23 cellular contexts compared by ENCODE assay signal in genomic region chr19:44883962-44884361, GRCh38. TPM values are rescaled to one million over a fixed set of nuclear protein-coding genes. Genes with fewer than 3 reads are reported as not detected.
A peak's percentile ranks its signal among the peaks of the same experiment; 100 is the strongest.
DNase-seq lines count a peak whose midpoint lies in the region; ATAC-seq, FAIRE-seq and TF ChIP-seq lines count a peak whose summit lies in the region.
"Had no signal": no experiment of that assay in that cellular context is flagged by ENCODE, and none has a peak within 500 bp of the region (broad histone marks: within the 10 kb centered on the region; RNA-seq: fewer than 3 reads in every experiment).

No MANE protein-coding gene starts in this region.

- H3K36me3 ChIP-seq in HepG2 (replicated peaks in 1 of 2; ENCODE audit: control insufficient read depth in 1 of 2, insufficient read depth in 2 of 2, low read length in 2 of 2) = peaks cover 5 to 22% of the 10 kb centered on the region in 2 experiments; a peak in 4 of 5 replicates
- H3K36me3 ChIP-seq in right lobe of liver = peaks cover 0 to 30% (median 4%) of the 10 kb centered on the region in 4 donors
- peaks cover 50% of the 10 kb centered on the region for H3K36me3 ChIP-seq in brain microvascular endothelial cell (replicated peaks)

- H4K20me1 ChIP-seq in HepG2 (ENCODE audit: insufficient read depth, low read length) = no peaks in the 10 kb centered on the region

- no peak for FAIRE-seq in HepG2 (lab: Jason Lieb, UNC)
- FAIRE-seq: G401.6 had no signal

- no peaks in the 10 kb centered on the region for H3K79me2 ChIP-seq in HepG2 (ENCODE audit: insufficient read depth, low read length)

- intact Hi-C loops in HepG2 (cut with micrococcal nuclease; ENCODE audit: unreplicated experiment) (no loop called here), right lobe of liver (cut with DNase I) (loop anchor here in 1 of 2 donors (10.0 kb wide), 1 partner anchor 181 kb away; no protein-coding TSS in a partner anchor)

- DNase-seq in HepG2 (ENCODE audit: low spot score) = no peak
- no peak for DNase-seq in right lobe of liver
- DNase-seq in brain microvascular endothelial cell = no peak
- no peak for DNase-seq in mesothelial cell of epicardium (ENCODE audit: low spot score in 2 of 2, unreplicated experiment in 2 of 2)
- no peak for DNase-seq in omental fat pad (ENCODE audit: low spot score)
- no peak for DNase-seq in NCI-H524 treated with DMSO at 0.1 percent for 48 hours (lab: John Stamatoyannopoulos, UW)
- no peak for DNase-seq in NCI-H187 (lab: John Stamatoyannopoulos, UW)
- no peak for DNase-seq in NOMO-1 treated with DMSO at 0.1 percent for 48 hours (lab: John Stamatoyannopoulos, UW; ENCODE audit: unreplicated experiment)
- DNase-seq: 8988T; CD4-positive, alpha-beta memory T cell; DMS79; H7; NCI-H1048; NCI-H1436; NCI-H2081; NCI-H510A; NCI-H774; SHP77 had no signal

- CTCF ChIA-PET in HepG2 (lab: Yijun Ruan, JAX; ENCODE audit: low intra/inter-chr PET ratio, low total read pairs) = no interaction called here

- ATAC-seq in HepG2 (peak; percentile 22; the same call in 1 of the 3 replicates), right lobe of liver (no peak), omental fat pad (ENCODE audit: low FRiP score) (no peak)

- H3K27me3 ChIP-seq in HepG2 (ENCODE audit: control insufficient read depth in 1 of 2, insufficient read depth in 2 of 2, low read length in 2 of 2) = no peaks in the 10 kb centered on the region
- H3K27me3 ChIP-seq in right lobe of liver = no peaks in the 10 kb centered on the region
- H3K27me3 ChIP-seq in brain microvascular endothelial cell (replicated peaks) = no peaks in the 10 kb centered on the region

- no peak overlapping the region for H3K4me2 ChIP-seq in HepG2 (ENCODE audit: low read depth, low read length)
- H3K4me2 ChIP-seq: KMS-11 had no signal

- no peak for TF ChIP-seq RAD21 in HepG2 (CRISPR knock-in tag; IDR thresholded peaks at IDR 0.05)

- TF ChIP-seq POLR2A in HepG2 (IDR thresholded peaks at IDR 0.05; ENCODE audit: insufficient read depth in 1 of 2, low read depth in 2 of 2, low read length in 2 of 2) = no peak
- TF ChIP-seq POLR2A in right lobe of liver (IDR thresholded peaks at IDR 0.05) = no peak

- 100% methylated on average over 4 of the region's 4 CpGs for WGBS in HepG2 (ENCODE audit: low lambda C conversion rate)
- 96% methylated on average over 4 of the region's 4 CpGs for WGBS in right lobe of liver (ENCODE audit: insufficient coverage, low coverage, low lambda C conversion rate, missing lambda C conversion rate)

- H3K27ac Mint-ChIP-seq in mesothelial cell of epicardium = peak overlapping the region; percentile 90

- H3K9me3 ChIP-seq in HepG2 (ENCODE audit: low read length) (no peaks in the 10 kb centered on the region), right lobe of liver (no peaks in the 10 kb centered on the region)

- in situ Hi-C loops in HepG2 (cut with HindIII; ENCODE audit: extremely low pct_ligation_motif_present, low pct_unique_long_range_greater_than_20kb) (no loop called here), brain microvascular endothelial cell (cut with HindIII; ENCODE audit: low pct_ligation_motif_present, low sequenced_read_pairs) (no loop called here)

- peaks cover 35% of the 10 kb centered on the region for H3K36me3 Mint-ChIP-seq in mesothelial cell of epicardium
- H3K36me3 Mint-ChIP-seq: CD4-positive, alpha-beta memory T cell had no signal

- POLR2A ChIA-PET in HepG2 (lab: Yijun Ruan, JAX) = interaction anchor here (0.7 to 1.7 kb wide), 5 partner anchors 10 to 38 kb away, joined by 3 to 6 read pairs (median 3); partner anchors contain the start of genes APOE and NECTIN2

- H3K27ac ChIP-seq in HepG2 (ENCODE audit: extremely low read length, insufficient read depth, low read length) (peak overlapping the region; percentile 18), right lobe of liver (no peak overlapping the region), brain microvascular endothelial cell (peak overlapping the region; percentile 20)
- H3K27ac ChIP-seq: KMS-11 had no signal

- H3K4me1 Mint-ChIP-seq in mesothelial cell of epicardium = peaks cover 15% of the 10 kb centered on the region

- H3K9me3 Mint-ChIP-seq in mesothelial cell of epicardium = no peaks in the 10 kb centered on the region
- H3K9me3 Mint-ChIP-seq: CD4-positive, alpha-beta memory T cell had no signal

- H3K4me1 ChIP-seq in HepG2 (ENCODE audit: insufficient read depth, low read length) (peaks cover 22% of the 10 kb centered on the region), right lobe of liver (no peaks in the 10 kb centered on the region)

- no peak overlapping the region for H3K4me3 ChIP-seq in HepG2 (replicated peaks in 1 of 3; ENCODE audit: insufficient read depth in 1 of 3, low read depth in 2 of 3, low read length in 3 of 3)
- H3K4me3 ChIP-seq in right lobe of liver = no peak overlapping the region
- no peak overlapping the region for H3K4me3 ChIP-seq in brain microvascular endothelial cell (ENCODE audit: low read depth, low read length)

- TF ChIP-seq EP300 in HepG2 (IDR thresholded peaks at IDR 0.05; ENCODE audit: low read depth in 2 of 2, low read length in 2 of 2) (no peak), HepG2 (CRISPR knock-in tag; IDR thresholded peaks at IDR 0.05; ENCODE audit: borderline replicate concordance) (no peak)

- no peak overlapping the region for H2AFZ ChIP-seq in HepG2 (ENCODE audit: low read length)

- H3K4me3 Mint-ChIP-seq in mesothelial cell of epicardium = no peak overlapping the region

- TF ChIP-seq CTCF in HepG2 (CRISPR knock-in tag; IDR thresholded peaks at IDR 0.05) = no peak
- TF ChIP-seq CTCF in right lobe of liver (IDR thresholded peaks at IDR 0.05) = no peak
- TF ChIP-seq CTCF in brain microvascular endothelial cell (IDR thresholded peaks at IDR 0.05; ENCODE audit: low read depth, low read length, missing control alignments) = no peak
- no peak for TF ChIP-seq CTCF in mesothelial cell of epicardium (IDR thresholded peaks at IDR 0.05; ENCODE audit: unreplicated experiment)
- TF ChIP-seq CTCF in omental fat pad (IDR thresholded peaks at IDR 0.05) = no peak

- no peak overlapping the region for H3K9ac ChIP-seq in HepG2 (ENCODE audit: insufficient read depth, low read depth, low read length)
- H3K9ac ChIP-seq: KMS-11 had no signal

- BruUV-seq in HepG2 (replicated peaks; lab: Mats Ljungman, UMichigan) = no TSS peak

- no peaks in the 10 kb centered on the region for H3K27me3 Mint-ChIP-seq in mesothelial cell of epicardium (ENCODE audit: low read depth)

RNA-seq across cellular contexts. Expression of gene TOMM40, which starts 7.1 kb away (rescaled TPM):
- 84.5 and 110 TPM in 2 replicates for total RNA-seq in HepG2 (2016; rRNA removed; fragmentation: Illumina TruSeq; extraction: Trizol)
- 53.8 and 61.2 TPM in 2 replicates for total RNA-seq in HepG2 (2016; cell fraction: cytosol; rRNA removed; fragmentation: Illumina TruSeq; extraction: Trizol; ENCODE audit: low read depth)
- 80.8 and 107 TPM in 2 replicates for total RNA-seq in HepG2 (2016; cell fraction: insoluble cytoplasmic fraction; rRNA removed; fragmentation: Illumina TruSeq; extraction: Trizol)
- total RNA-seq in HepG2 (2016; cell fraction: membrane; rRNA removed; fragmentation: Illumina TruSeq; extraction: Trizol) = 83.6 and 90.9 TPM in 2 replicates
- 53.3 and 59.8 TPM in 2 replicates for total RNA-seq in HepG2 (2016; cell fraction: nucleus; rRNA removed; fragmentation: Illumina TruSeq; extraction: Trizol)
- 72.0 and 80.8 TPM in 2 replicates for polyA plus RNA-seq in HepG2 (2011; rRNA removed)
- polyA plus RNA-seq in HepG2 (2011; cell fraction: cytosol; rRNA removed) = 70.1 and 101 TPM in 2 replicates
- polyA plus RNA-seq in HepG2 (2011; cell fraction: nucleus; rRNA removed) = 86.1 and 90.7 TPM in 2 replicates
- polyA plus RNA-seq in HepG2 (2012) = 50.6 and 56.9 TPM in 2 replicates
- 78.5 and 80.1 TPM in 2 replicates for polyA plus RNA-seq in HepG2 (2016; cell fraction: cytosol; fragmentation: Illumina TruSeq; extraction: Trizol; ENCODE audit: low read depth)
- polyA plus RNA-seq in HepG2 (2016; cell fraction: insoluble cytoplasmic fraction; fragmentation: Illumina TruSeq; extraction: Trizol; ENCODE audit: low read depth) = 123 and 139 TPM in 2 replicates
- 85.7 and 87.8 TPM in 2 replicates for polyA plus RNA-seq in HepG2 (2016; cell fraction: membrane; fragmentation: Illumina TruSeq; extraction: Trizol; ENCODE audit: low read depth)
- polyA plus RNA-seq in HepG2 (2016; cell fraction: nucleus; fragmentation: Illumina TruSeq; extraction: Trizol; ENCODE audit: insufficient read depth, low read depth) = 130 and 133 TPM in 2 replicates
- 89.9 and 116 TPM in 2 replicates for polyA minus RNA-seq in HepG2 (2011; rRNA and poly(A)+ RNA removed; ENCODE audit: low replicate concordance)
- 25.4 and 31.5 TPM in 2 replicates for polyA minus RNA-seq in HepG2 (2011; cell fraction: cytosol; rRNA and poly(A)+ RNA removed)
- polyA minus RNA-seq in HepG2 (2011; cell fraction: nucleus; rRNA and poly(A)+ RNA removed) = 14.4 and 14.8 TPM in 2 replicates
- total RNA-seq in right lobe of liver = 10 to 100 TPM; 24.9 to 82.6 (median 26.7) TPM
- total RNA-seq in mesothelial cell of epicardium = 47.7 to 49.8 TPM (median 47.8 TPM) in 3 replicates
- total RNA-seq in omental fat pad = 100 to 1,000 TPM in 1 of 4 donors, 10 to 100 TPM in 3; 37.2 to 121 (median 44.2) TPM

RNA-seq across cellular contexts. Expression of gene APOE, which starts 21.6 kb away (rescaled TPM):
- total RNA-seq in HepG2 (2016; rRNA removed; fragmentation: Illumina TruSeq; extraction: Trizol) (458 and 1,328 TPM in 2 replicates), right lobe of liver (1,000 to 10,000 TPM; 3,480 to 8,780 (median 4,667) TPM), mesothelial cell of epicardium (285 to 290 TPM (median 289 TPM) in 3 replicates), omental fat pad (100 to 1,000 TPM; 248 to 920 (median 429) TPM)
- total RNA-seq in HepG2 (2016; cell fraction: cytosol; rRNA removed; fragmentation: Illumina TruSeq; extraction: Trizol; ENCODE audit: low read depth) = 159 and 166 TPM in 2 replicates
- total RNA-seq in HepG2 (2016; cell fraction: insoluble cytoplasmic fraction; rRNA removed; fragmentation: Illumina TruSeq; extraction: Trizol) = 502 and 1,332 TPM in 2 replicates
- total RNA-seq in HepG2 (2016; cell fraction: membrane; rRNA removed; fragmentation: Illumina TruSeq; extraction: Trizol) = 224 and 230 TPM in 2 replicates
- 800 and 999 TPM in 2 replicates for total RNA-seq in HepG2 (2016; cell fraction: nucleus; rRNA removed; fragmentation: Illumina TruSeq; extraction: Trizol)
- polyA plus RNA-seq in HepG2 (2011; rRNA removed) = 1,470 and 1,944 TPM in 2 replicates
- polyA plus RNA-seq in HepG2 (2011; cell fraction: cytosol; rRNA removed) = 2,997 and 3,700 TPM in 2 replicates
- polyA plus RNA-seq in HepG2 (2011; cell fraction: nucleus; rRNA removed) = 1,674 and 2,058 TPM in 2 replicates
- 709 and 938 TPM in 2 replicates for polyA plus RNA-seq in HepG2 (2012)
- polyA plus RNA-seq in HepG2 (2016; cell fraction: cytosol; fragmentation: Illumina TruSeq; extraction: Trizol; ENCODE audit: low read depth) = 177 and 191 TPM in 2 replicates
- 450 and 491 TPM in 2 replicates for polyA plus RNA-seq in HepG2 (2016; cell fraction: insoluble cytoplasmic fraction; fragmentation: Illumina TruSeq; extraction: Trizol; ENCODE audit: low read depth)
- 185 and 190 TPM in 2 replicates for polyA plus RNA-seq in HepG2 (2016; cell fraction: membrane; fragmentation: Illumina TruSeq; extraction: Trizol; ENCODE audit: low read depth)
- polyA plus RNA-seq in HepG2 (2016; cell fraction: nucleus; fragmentation: Illumina TruSeq; extraction: Trizol; ENCODE audit: insufficient read depth, low read depth) = 1,533 and 1,741 TPM in 2 replicates
- 0.40 and 224 TPM in 2 replicates for polyA minus RNA-seq in HepG2 (2011; rRNA and poly(A)+ RNA removed; ENCODE audit: low replicate concordance)
- polyA minus RNA-seq in HepG2 (2011; cell fraction: cytosol; rRNA and poly(A)+ RNA removed) = 272 and 395 TPM in 2 replicates
- 73.5 and 101 TPM in 2 replicates for polyA minus RNA-seq in HepG2 (2011; cell fraction: nucleus; rRNA and poly(A)+ RNA removed)
- polyA plus RNA-seq: CD4-positive, alpha-beta memory T cell had no signal

RNA-seq across cellular contexts. Expression of gene APOC1, which starts 30.4 kb away (rescaled TPM):
- total RNA-seq in HepG2 (2016; rRNA removed; fragmentation: Illumina TruSeq; extraction: Trizol) (417 and 600 TPM in 2 replicates), right lobe of liver (1,000 to 10,000 TPM; 4,903 to 7,393 (median 5,741) TPM), mesothelial cell of epicardium (18.6 to 20.0 TPM (median 18.6 TPM) in 3 replicates), omental fat pad (100 to 1,000 TPM in 1 of 4 donors, 10 to 100 TPM in 3; 12.3 to 121 (median 21.8) TPM)
- 534 and 640 TPM in 2 replicates for total RNA-seq in HepG2 (2016; cell fraction: cytosol; rRNA removed; fragmentation: Illumina TruSeq; extraction: Trizol; ENCODE audit: low read depth)
- total RNA-seq in HepG2 (2016; cell fraction: insoluble cytoplasmic fraction; rRNA removed; fragmentation: Illumina TruSeq; extraction: Trizol) = 415 and 575 TPM in 2 replicates
- 550 and 704 TPM in 2 replicates for total RNA-seq in HepG2 (2016; cell fraction: membrane; rRNA removed; fragmentation: Illumina TruSeq; extraction: Trizol)
- total RNA-seq in HepG2 (2016; cell fraction: nucleus; rRNA removed; fragmentation: Illumina TruSeq; extraction: Trizol) = 303 and 371 TPM in 2 replicates
- 1,235 and 1,480 TPM in 2 replicates for polyA plus RNA-seq in HepG2 (2011; rRNA removed)
- 789 and 856 TPM in 2 replicates for polyA plus RNA-seq in HepG2 (2011; cell fraction: cytosol; rRNA removed)
- 221 and 239 TPM in 2 replicates for polyA plus RNA-seq in HepG2 (2011; cell fraction: nucleus; rRNA removed)
- polyA plus RNA-seq in HepG2 (2012) = 609 and 1,000 TPM in 2 replicates
- polyA plus RNA-seq in HepG2 (2016; cell fraction: cytosol; fragmentation: Illumina TruSeq; extraction: Trizol; ENCODE audit: low read depth) = 629 and 790 TPM in 2 replicates
- polyA plus RNA-seq in HepG2 (2016; cell fraction: insoluble cytoplasmic fraction; fragmentation: Illumina TruSeq; extraction: Trizol; ENCODE audit: low read depth) = 381 and 408 TPM in 2 replicates
- polyA plus RNA-seq in HepG2 (2016; cell fraction: membrane; fragmentation: Illumina TruSeq; extraction: Trizol; ENCODE audit: low read depth) = 501 and 616 TPM in 2 replicates
- 540 and 648 TPM in 2 replicates for polyA plus RNA-seq in HepG2 (2016; cell fraction: nucleus; fragmentation: Illumina TruSeq; extraction: Trizol; ENCODE audit: insufficient read depth, low read depth)
- 364 TPM in 1 of 2 replicates, not detected in the other for polyA minus RNA-seq in HepG2 (2011; rRNA and poly(A)+ RNA removed; ENCODE audit: low replicate concordance)
- 191 and 220 TPM in 2 replicates for polyA minus RNA-seq in HepG2 (2011; cell fraction: cytosol; rRNA and poly(A)+ RNA removed)
- polyA minus RNA-seq in HepG2 (2011; cell fraction: nucleus; rRNA and poly(A)+ RNA removed) = 50.5 and 79.1 TPM in 2 replicates
- polyA plus RNA-seq: CD4-positive, alpha-beta memory T cell had no signal

RNA-seq across cellular contexts. Expression of gene NECTIN2, which starts 37.9 kb away (rescaled TPM):
- total RNA-seq in HepG2 (2016; rRNA removed; fragmentation: Illumina TruSeq; extraction: Trizol) = 32.7 and 75.4 TPM in 2 replicates
- total RNA-seq in HepG2 (2016; cell fraction: cytosol; rRNA removed; fragmentation: Illumina TruSeq; extraction: Trizol; ENCODE audit: low read depth) = 14.1 and 16.2 TPM in 2 replicates
- total RNA-seq in HepG2 (2016; cell fraction: insoluble cytoplasmic fraction; rRNA removed; fragmentation: Illumina TruSeq; extraction: Trizol) = 26.6 and 79.7 TPM in 2 replicates
- 27.2 and 31.1 TPM in 2 replicates for total RNA-seq in HepG2 (2016; cell fraction: membrane; rRNA removed; fragmentation: Illumina TruSeq; extraction: Trizol)
- 65.4 and 75.4 TPM in 2 replicates for total RNA-seq in HepG2 (2016; cell fraction: nucleus; rRNA removed; fragmentation: Illumina TruSeq; extraction: Trizol)
- 114 and 164 TPM in 2 replicates for polyA plus RNA-seq in HepG2 (2011; rRNA removed)
- 99.1 and 107 TPM in 2 replicates for polyA plus RNA-seq in HepG2 (2011; cell fraction: cytosol; rRNA removed)
- 78.9 and 91.7 TPM in 2 replicates for polyA plus RNA-seq in HepG2 (2011; cell fraction: nucleus; rRNA removed)
- 75.5 and 159 TPM in 2 replicates for polyA plus RNA-seq in HepG2 (2012)
- polyA plus RNA-seq in HepG2 (2016; cell fraction: cytosol; fragmentation: Illumina TruSeq; extraction: Trizol; ENCODE audit: low read depth) = 13.2 and 14.3 TPM in 2 replicates
- 33.0 and 42.6 TPM in 2 replicates for polyA plus RNA-seq in HepG2 (2016; cell fraction: insoluble cytoplasmic fraction; fragmentation: Illumina TruSeq; extraction: Trizol; ENCODE audit: low read depth)
- polyA plus RNA-seq in HepG2 (2016; cell fraction: membrane; fragmentation: Illumina TruSeq; extraction: Trizol; ENCODE audit: low read depth) = 24.0 and 26.9 TPM in 2 replicates
- 142 TPM in 2 replicates for polyA plus RNA-seq in HepG2 (2016; cell fraction: nucleus; fragmentation: Illumina TruSeq; extraction: Trizol; ENCODE audit: insufficient read depth, low read depth)
- polyA minus RNA-seq in HepG2 (2011; rRNA and poly(A)+ RNA removed; ENCODE audit: low replicate concordance) = 35.2 and 152 TPM in 2 replicates
- polyA minus RNA-seq in HepG2 (2011; cell fraction: cytosol; rRNA and poly(A)+ RNA removed) = 59.6 and 69.2 TPM in 2 replicates
- polyA minus RNA-seq in HepG2 (2011; cell fraction: nucleus; rRNA and poly(A)+ RNA removed) = 28.7 and 29.8 TPM in 2 replicates
- 100 to 1,000 TPM in 1 of 6 experiments, 10 to 100 TPM in 5; 63.5 to 127 (median 87.4) TPM for total RNA-seq in right lobe of liver
- total RNA-seq in mesothelial cell of epicardium = 291 to 300 TPM (median 299 TPM) in 3 replicates
- 100 to 1,000 TPM in 2 of 4 donors, 10 to 100 TPM in 2; 58.6 to 129 (median 90.2) TPM for total RNA-seq in omental fat pad

RNA-seq across cellular contexts. Expression of gene APOC4, which starts 58.1 kb away (rescaled TPM):
- total RNA-seq in HepG2 (2016; rRNA removed; fragmentation: Illumina TruSeq; extraction: Trizol) = 0.46 TPM in 1 of 2 replicates, not detected in the other
- 0.79 TPM in 1 of 2 replicates, not detected in the other for total RNA-seq in HepG2 (2016; cell fraction: cytosol; rRNA removed; fragmentation: Illumina TruSeq; extraction: Trizol; ENCODE audit: low read depth)
- total RNA-seq in HepG2 (2016; cell fraction: insoluble cytoplasmic fraction; rRNA removed; fragmentation: Illumina TruSeq; extraction: Trizol) = 1.1 TPM in 1 of 2 replicates, not detected in the other
- 0.49 and 0.72 TPM in 2 replicates for total RNA-seq in HepG2 (2016; cell fraction: membrane; rRNA removed; fragmentation: Illumina TruSeq; extraction: Trizol)
- total RNA-seq in HepG2 (2016; cell fraction: nucleus; rRNA removed; fragmentation: Illumina TruSeq; extraction: Trizol) = not detected in 2 replicates
- not detected in 2 replicates for polyA plus RNA-seq in HepG2 (2011; rRNA removed)
- polyA plus RNA-seq in HepG2 (2011; cell fraction: cytosol; rRNA removed) = not detected in 2 replicates
- polyA plus RNA-seq in HepG2 (2011; cell fraction: nucleus; rRNA removed) = not detected in 2 replicates
- not detected in 2 replicates for polyA plus RNA-seq in HepG2 (2012)
- polyA plus RNA-seq in HepG2 (2016; cell fraction: cytosol; fragmentation: Illumina TruSeq; extraction: Trizol; ENCODE audit: low read depth) = 0.45 and 0.79 TPM in 2 replicates
- not detected in 2 replicates for polyA plus RNA-seq in HepG2 (2016; cell fraction: insoluble cytoplasmic fraction; fragmentation: Illumina TruSeq; extraction: Trizol; ENCODE audit: low read depth)
- polyA plus RNA-seq in HepG2 (2016; cell fraction: membrane; fragmentation: Illumina TruSeq; extraction: Trizol; ENCODE audit: low read depth) = 0.41 TPM in 1 of 2 replicates, not detected in the other
- not detected in 2 replicates for polyA plus RNA-seq in HepG2 (2016; cell fraction: nucleus; fragmentation: Illumina TruSeq; extraction: Trizol; ENCODE audit: insufficient read depth, low read depth)
- not detected in 2 replicates for polyA minus RNA-seq in HepG2 (2011; rRNA and poly(A)+ RNA removed; ENCODE audit: low replicate concordance)
- polyA minus RNA-seq in HepG2 (2011; cell fraction: cytosol; rRNA and poly(A)+ RNA removed) = not detected in 2 replicates
- polyA minus RNA-seq in HepG2 (2011; cell fraction: nucleus; rRNA and poly(A)+ RNA removed) = not detected in 2 replicates
- total RNA-seq in right lobe of liver = 100 to 1,000 TPM in 5 of 6 experiments, 10 to 100 TPM in 1; 55.6 to 462 (median 203) TPM
- not detected in 3 replicates for total RNA-seq in mesothelial cell of epicardium
- not detected for total RNA-seq in omental fat pad
- total RNA-seq: CD4-positive, alpha-beta memory T cell; H7; RPMI7951 had no signal
- polyA plus RNA-seq: AG04450; BJ; CD4-positive, alpha-beta memory T cell had no signal

Comparison
In these comparisons a context has a peak if more than half of its experiments do, and no peak if none do; other contexts are left out.
1. H3K27ac ChIP-seq: peak in HepG2 (single experiment) and brain microvascular endothelial cell (single experiment); none in right lobe of liver (0 of 3).